In genomic region chr13:30696278-30697176, GRCh38 we compare ENCODE assay signal across 9 cellular contexts. TPM values are rescaled to one million over a fixed set of nuclear protein-coding genes. Genes with fewer than 3 reads are reported as not detected.
DNase-seq lines count a peak whose midpoint lies in the region; ATAC-seq and TF ChIP-seq lines count a peak whose summit lies in the region.
"Had no signal": no experiment of that assay in that cellular context is flagged by ENCODE, and none has a peak within 500 bp of the region (broad histone marks: within the 10 kb centered on the region; RNA-seq: fewer than 3 reads in every experiment).

No MANE protein-coding gene starts in this region.

- no peaks in the 10 kb centered on the region for H3K36me3 Mint-ChIP-seq in stimulated activated naive B cell treated with anti-CD40 and anti-IgM and Interleukin-4, amounts not matched to agents 10 μg/mL and 1 μg/mL and 100 μg/mL, for 72 hours

- 43 to 56% (median 47%) methylated on average over 11 of the region's 11 CpGs for WGBS in heart left ventricle, 4 donors

- H3K27ac ChIP-seq in RWPE2 (ENCODE audit: poor library complexity, severe bottlenecking) (peak overlapping the region; percentile 3), heart left ventricle (peak overlapping the region in 1 of 12 donors; percentile 39)
- H3K27ac ChIP-seq: 22Rv1 had no signal

- TF ChIP-seq CTCF in RWPE2 (IDR thresholded peaks at IDR 0.05; ENCODE audit: poor library complexity, severe bottlenecking) (no peak), heart left ventricle (IDR thresholded peaks at IDR 0.05) (no peak)

- peak overlapping the region; percentile 13 to 26 for H3K4me3 Mint-ChIP-seq in stimulated activated naive B cell treated with anti-CD40 and anti-IgM and Interleukin-4, amounts not matched to agents 10 μg/mL and 1 μg/mL and 100 μg/mL, for 72 hours

- H3K4me3 ChIP-seq in RWPE2 (ENCODE audit: severe bottlenecking) (no peak overlapping the region), heart left ventricle (no peak overlapping the region)

- ATAC-seq in RWPE2 (ENCODE audit: low read depth) (no peak), heart left ventricle (peak; percentile 74 to 89 (median 80)), GM21529 (IDR thresholded peaks at IDR 0.05; ENCODE audit: unreplicated experiment) (no peak)
- ATAC-seq in stimulated activated naive B cell treated with anti-CD40 and anti-IgM and Interleukin-4, amounts not matched to agents 10 μg/mL and 1 μg/mL and 100 μg/mL, for 72 hours (replicated peaks) = peak; percentile 70 to 71

- no peak overlapping the region for H3K27ac Mint-ChIP-seq in stimulated activated naive B cell treated with anti-CD40 and anti-IgM and Interleukin-4, amounts not matched to agents 10 μg/mL and 1 μg/mL and 100 μg/mL, for 72 hours

- peaks cover 9% of the 10 kb centered on the region for H3K4me1 ChIP-seq in RWPE2 (ENCODE audit: insufficient read depth, poor library complexity, severe bottlenecking)
- H3K4me1 ChIP-seq in heart left ventricle = peaks cover 0 to 32% (median 8%) of the 10 kb centered on the region in 12 donors

- intact Hi-C loops in heart left ventricle (cut with DNase I) = no loop called here

- DNase-seq in DMS153 (lab: John Stamatoyannopoulos, UW) = peak; percentile 22
- no peak for DNase-seq in DMS153 treated with DMSO at 0.1 percent for 48 hours (lab: John Stamatoyannopoulos, UW; ENCODE audit: unreplicated experiment)
- DNase-seq in RWPE2 (ENCODE audit: low spot score) = no peak
- DNase-seq in heart left ventricle = peak; percentile 39 to 77 (median 55)
- DNase-seq in stimulated activated naive B cell treated with anti-CD40 and anti-IgM and Interleukin-4, amounts not matched to agents 10 μg/mL and 1 μg/mL and 100 μg/mL, for 72 hours = no peak
- DNase-seq in stimulated activated CD4-positive, alpha-beta T cell treated with anti-CD3 and anti-CD28 coated beads, Interleukin-2, amount 100 ng/mL, for 48 hours = no peak
- DNase-seq in stimulated activated CD4-positive, alpha-beta T cell treated with anti-CD3 and anti-CD28 coated beads, Interleukin-15, amount 100 ng/mL, for 24 hours = no peak

- peaks cover 18 to 24% of the 10 kb centered on the region in 2 donors for H3K4me1 Mint-ChIP-seq in stimulated activated naive B cell treated with anti-CD40 and anti-IgM and Interleukin-4, amounts not matched to agents 10 μg/mL and 1 μg/mL and 100 μg/mL, for 72 hours

- H3K9me3 ChIP-seq in RWPE2 (ENCODE audit: severe bottlenecking) (no peaks in the 10 kb centered on the region), heart left ventricle (no peaks in the 10 kb centered on the region)

- H3K27me3 Mint-ChIP-seq in stimulated activated naive B cell treated with anti-CD40 and anti-IgM and Interleukin-4, amounts not matched to agents 10 μg/mL and 1 μg/mL and 100 μg/mL, for 72 hours = peaks cover 5 to 7% of the 10 kb centered on the region in 2 donors

- no peaks in the 10 kb centered on the region for H3K9me3 Mint-ChIP-seq in stimulated activated naive B cell treated with anti-CD40 and anti-IgM and Interleukin-4, amounts not matched to agents 10 μg/mL and 1 μg/mL and 100 μg/mL, for 72 hours

- H3K36me3 ChIP-seq in RWPE2 (ENCODE audit: low read depth) = no peaks in the 10 kb centered on the region
- H3K36me3 ChIP-seq in heart left ventricle = no peaks in the 10 kb centered on the region

- TF ChIP-seq POLR2A in heart left ventricle (IDR thresholded peaks at IDR 0.05) = no peak

- H3K27me3 ChIP-seq in RWPE2 (ENCODE audit: insufficient read depth, poor library complexity, severe bottlenecking) (no peaks in the 10 kb centered on the region), heart left ventricle (no peaks in the 10 kb centered on the region)

RNA-seq across cellular contexts. Expression of gene ALOX5AP, which starts 38.8 kb away (rescaled TPM):
- 10 to 100 TPM in 4 of 9 donors, 1 to 10 TPM in 5; 2.4 to 24.3 (median 8.8) TPM for total RNA-seq in heart left ventricle
- 10 to 100 TPM in 1 of 2 donors, under 1 TPM in 1; 0.88 to 15.1 TPM for polyA plus RNA-seq in heart left ventricle

Comparison
In these comparisons a context has a peak if more than half of its experiments do, and no peak if none do; other contexts are left out.
1. DNase-seq: peak in DMS153 (single experiment) and heart left ventricle (5 of 5); none in DMS153 treated with DMSO at 0.1 percent for 48 hours (single experiment), RWPE2 (single experiment), stimulated activated naive B cell treated with anti-CD40 and anti-IgM and Interleukin-4, amounts not matched to agents 10 μg/mL and 1 μg/mL and 100 μg/mL, for 72 hours (single experiment), stimulated activated CD4-positive, alpha-beta T cell treated with anti-CD3 and anti-CD28 coated beads, Interleukin-2, amount 100 ng/mL, for 48 hours (0 of 2) and stimulated activated CD4-positive, alpha-beta T cell treated with anti-CD3 and anti-CD28 coated beads, Interleukin-15, amount 100 ng/mL, for 24 hours (single experiment).
2. ATAC-seq: peak in heart left ventricle (4 of 4) and stimulated activated naive B cell treated with anti-CD40 and anti-IgM and Interleukin-4, amounts not matched to agents 10 μg/mL and 1 μg/mL and 100 μg/mL, for 72 hours (2 of 2); none in RWPE2 (single experiment) and GM21529 (single experiment).